1 cellular context compared by ENCODE assay signal in genomic region chr10:108782411-108782810, GRCh38.
TF ChIP-seq lines count a peak whose summit lies in the region.

No MANE protein-coding gene starts in this region.

TF ChIP-seq in SK-N-SH treated with all-trans-retinoic acid at 6 μM for 48 hours, 23 proteins besides CTCF, POLR2A, EP300 and RAD21 (continued from another document):
- TF ChIP-seq POU6F1 (CRISPR knock-in tag; IDR thresholded peaks at IDR 0.05; ENCODE audit: borderline replicate concordance, low read depth) = no peak
- no peak for TF ChIP-seq ZNF8 (CRISPR knock-in tag; IDR thresholded peaks at IDR 0.05)
- TF ChIP-seq TSHZ2 (CRISPR knock-in tag; IDR thresholded peaks at IDR 0.05) = no peak
- no peak for TF ChIP-seq ARNTL (CRISPR knock-in tag; IDR thresholded peaks at IDR 0.05; ENCODE audit: borderline replicate concordance, low read depth)
- TF ChIP-seq ZNF70 (CRISPR knock-in tag; IDR thresholded peaks at IDR 0.05) = no peak
- TF ChIP-seq PATZ1 (CRISPR knock-in tag; IDR thresholded peaks at IDR 0.05; ENCODE audit: borderline replicate concordance) = no peak
- no peak for TF ChIP-seq TOX (CRISPR knock-in tag; IDR thresholded peaks at IDR 0.05; ENCODE audit: borderline replicate concordance)
- TF ChIP-seq TCF4 (CRISPR knock-in tag; IDR thresholded peaks at IDR 0.05; ENCODE audit: borderline replicate concordance) = no peak
- no peak for TF ChIP-seq OSR1 (CRISPR knock-in tag; IDR thresholded peaks at IDR 0.05)
- TF ChIP-seq GLIS3 (CRISPR knock-in tag; IDR thresholded peaks at IDR 0.05) = no peak
- TF ChIP-seq ZFP30 (CRISPR knock-in tag; IDR thresholded peaks at IDR 0.05) = no peak
- no peak for TF ChIP-seq ISL1 (CRISPR knock-in tag; IDR thresholded peaks at IDR 0.05)
